Comparison of ENCODE assay signal across 8 cellular contexts in the genomic region with DNA sequence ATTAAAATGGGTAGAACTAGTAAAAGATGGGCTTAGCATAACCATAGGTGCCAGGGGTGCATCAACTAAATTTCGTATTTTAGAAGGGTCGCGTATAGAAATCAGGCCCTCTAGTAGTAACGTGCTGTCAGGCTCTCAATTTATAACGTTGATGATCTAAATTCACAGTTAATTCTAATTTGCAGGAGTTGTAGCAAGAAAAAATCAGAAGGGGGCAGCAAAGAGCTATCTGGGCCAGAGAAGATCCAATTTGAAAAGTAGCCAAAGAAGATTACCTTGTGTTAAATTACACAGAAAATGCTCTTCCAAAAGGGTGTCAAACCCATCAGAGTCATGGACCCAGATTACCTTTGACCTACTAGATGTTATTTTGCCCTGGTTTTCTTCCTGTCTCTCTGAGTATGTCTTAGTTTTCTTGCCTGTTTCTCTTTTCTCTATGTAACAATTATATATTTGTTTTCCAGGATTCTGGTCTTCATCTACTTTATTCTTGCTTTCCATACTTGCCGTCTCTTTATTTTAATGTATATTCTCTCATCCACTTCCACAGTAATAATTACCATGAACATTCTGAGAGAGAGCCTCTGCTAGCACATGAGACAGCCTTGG.
DNase-seq lines count a peak whose midpoint lies in the region; ATAC-seq and TF ChIP-seq lines count a peak whose summit lies in the region.

No MANE protein-coding gene starts in this region.

- intact Hi-C loops in Right ventricle myocardium inferior (cut with DNase I): loop anchor here (5.0 kb wide), 2 partner anchors 832 to 1012 kb away; no protein-coding TSS in a partner anchor
- intact Hi-C loops in mucosa of descending colon (cut with DNase I, micrococcal nuclease): no loop called here

- no peak overlapping the region for H3K4me3 ChIP-seq in right atrium auricular region
- no peak overlapping the region for H3K4me3 ChIP-seq in mucosa of descending colon

- ATAC-seq in Right ventricle myocardium inferior (no peak), HG03060 (IDR thresholded peaks at IDR 0.05; ENCODE audit: low read depth, unreplicated experiment) (peak; percentile 54), mucosa of descending colon (no peak), HG03469 (IDR thresholded peaks at IDR 0.05; ENCODE audit: unreplicated experiment) (no peak)

- no peaks in the 10 kb centered on the region for H3K27me3 ChIP-seq in right atrium auricular region

- no peak overlapping the region for H3K27ac ChIP-seq in right atrium auricular region

- peak; percentile 38 to 76 for TF ChIP-seq CTCF in right atrium auricular region (IDR thresholded peaks at IDR 0.05)
- peak; percentile 47 for TF ChIP-seq CTCF in mucosa of descending colon (IDR thresholded peaks at IDR 0.05)

- H3K4me1 ChIP-seq in right atrium auricular region (no peaks in the 10 kb centered on the region), mucosa of descending colon (ENCODE audit: low read depth) (no peaks in the 10 kb centered on the region)

- H3K36me3 ChIP-seq in right atrium auricular region (no peaks in the 10 kb centered on the region), mucosa of descending colon (ENCODE audit: low read depth) (no peaks in the 10 kb centered on the region)

- H3K9me3 ChIP-seq in right atrium auricular region: no peaks in the 10 kb centered on the region
- no peaks in the 10 kb centered on the region for H3K9me3 ChIP-seq in mucosa of descending colon

- DNase-seq in right atrium auricular region (ENCODE audit: low spot score) (no peak), Right ventricle myocardium inferior (ENCODE audit: missing footprints) (no peak), NCI-H524 treated with DMSO at 0.1 percent for 48 hours (lab: John Stamatoyannopoulos, UW) (peak; percentile 32), cerebellar cortex (ENCODE audit: low spot score) (peak; percentile 33), mucosa of descending colon (peak in 1 of 3 donors; percentile 20)
- no peak for DNase-seq in stimulated activated CD8-positive, alpha-beta memory T cell treated with anti-CD3 and anti-CD28 coated beads, Interleukin-4, amount 100 ng/mL, for 48 hours

Comparison
In these comparisons a context has a peak if more than half of its experiments do, and no peak if none do; other contexts are left out.
1. DNase-seq: peak in NCI-H524 treated with DMSO at 0.1 percent for 48 hours (single experiment) and cerebellar cortex (single experiment); none in right atrium auricular region (single experiment), Right ventricle myocardium inferior (single experiment) and stimulated activated CD8-positive, alpha-beta memory T cell treated with anti-CD3 and anti-CD28 coated beads, Interleukin-4, amount 100 ng/mL, for 48 hours (single experiment).